19 cellular contexts compared by ENCODE assay signal in genomic region chr1:192527950-192528349, GRCh38. TPM values are rescaled to one million over a fixed set of nuclear protein-coding genes. Genes with fewer than 3 reads are reported as not detected.
DNase-seq lines count a peak whose midpoint lies in the region; ATAC-seq and TF ChIP-seq lines count a peak whose summit lies in the region.
"Had no signal": no experiment of that assay in that cellular context is flagged by ENCODE, and none has a peak within 500 bp of the region (broad histone marks: within the 10 kb centered on the region; RNA-seq: fewer than 3 reads in every experiment).

No MANE protein-coding gene starts in this region.

- H3F3A ChIP-seq in smooth muscle cell (ENCODE audit: low read depth): peaks cover 20% of the 10 kb centered on the region

- peak overlapping the region; percentile 96 for H3K27ac ChIP-seq in smooth muscle cell (ENCODE audit: low read depth)
- H3K27ac ChIP-seq: KMS-11 had no signal

- H3K9ac ChIP-seq in smooth muscle cell (ENCODE audit: low read depth): no peak overlapping the region
- H3K9ac ChIP-seq: KMS-11 had no signal

- peaks cover 30% of the 10 kb centered on the region for H3K4me1 Mint-ChIP-seq in activated naive CD4-positive, alpha-beta T cell treated with anti-CD3 and anti-CD28 coated beads, Interleukin-2, amount 10 ng/mL, durations not matched to agents 7 days and 5 days
- H3K4me1 Mint-ChIP-seq: brain had no signal

- peaks cover 27% of the 10 kb centered on the region for H3K4me1 ChIP-seq in smooth muscle cell (ENCODE audit: low read depth)

- H3K27me3 ChIP-seq in smooth muscle cell (ENCODE audit: low read depth): no peaks in the 10 kb centered on the region
- H3K27me3 ChIP-seq: esophagus squamous epithelium had no signal

- no peak for TF ChIP-seq CTCF in smooth muscle cell (IDR thresholded peaks at IDR 0.05; ENCODE audit: borderline replicate concordance, insufficient read depth, poor library complexity, severe bottlenecking)

- ATAC-seq in GM19351 (IDR thresholded peaks at IDR 0.05; ENCODE audit: unreplicated experiment) (peak; percentile 42), HG02623 (IDR thresholded peaks at IDR 0.05; ENCODE audit: unreplicated experiment) (peak; percentile 25), HG03439 (IDR thresholded peaks at IDR 0.05; ENCODE audit: unreplicated experiment) (peak; percentile 60)

- H3K4me3 ChIP-seq in smooth muscle cell: no peak overlapping the region
- H3K4me3 ChIP-seq: esophagus squamous epithelium had no signal

- H3K4me2 ChIP-seq in smooth muscle cell: no peak overlapping the region
- H3K4me2 ChIP-seq: KMS-11 had no signal

- CTCF ChIA-PET in activated naive CD4-positive, alpha-beta T cell treated with anti-CD3 and anti-CD28 coated beads, Interleukin-2, amount 10 ng/mL, durations not matched to agents 7 days and 5 days (lab: Charles Lee): no interaction called here

- no peaks in the 10 kb centered on the region for H4K20me1 ChIP-seq in smooth muscle cell (ENCODE audit: low read depth)

- no peak overlapping the region for H3K4me3 Mint-ChIP-seq in activated naive CD4-positive, alpha-beta T cell treated with anti-CD3 and anti-CD28 coated beads, Interleukin-2, amount 10 ng/mL, durations not matched to agents 7 days and 5 days
- H3K4me3 Mint-ChIP-seq: brain; dendritic cell treated with granulocyte-macrophage colony-stimulating factor and Interleukin-4, amounts not matched to agents 40 ng/mL and 50 ng/mL, for 4 days; nephron had no signal

- H3K27me3 Mint-ChIP-seq in activated naive CD4-positive, alpha-beta T cell treated with anti-CD3 and anti-CD28 coated beads, Interleukin-2, amount 10 ng/mL, durations not matched to agents 7 days and 5 days: peaks cover 6% of the 10 kb centered on the region
- H3K27me3 Mint-ChIP-seq: brain; dendritic cell treated with granulocyte-macrophage colony-stimulating factor and Interleukin-4, amounts not matched to agents 40 ng/mL and 50 ng/mL, for 4 days had no signal

- peaks cover 2% of the 10 kb centered on the region for H3K36me3 Mint-ChIP-seq in activated naive CD4-positive, alpha-beta T cell treated with anti-CD3 and anti-CD28 coated beads, Interleukin-2, amount 10 ng/mL, durations not matched to agents 7 days and 5 days
- H3K36me3 Mint-ChIP-seq: brain had no signal

- H3K79me2 ChIP-seq in smooth muscle cell (ENCODE audit: low read depth): no peaks in the 10 kb centered on the region

- no peaks in the 10 kb centered on the region for H3K9me3 ChIP-seq in smooth muscle cell (replicated peaks; ENCODE audit: low read depth)
- H3K9me3 ChIP-seq: esophagus squamous epithelium had no signal

- no peak overlapping the region for H3K27ac Mint-ChIP-seq in activated naive CD4-positive, alpha-beta T cell treated with anti-CD3 and anti-CD28 coated beads, Interleukin-2, amount 10 ng/mL, durations not matched to agents 7 days and 5 days
- H3K27ac Mint-ChIP-seq: brain; dendritic cell treated with granulocyte-macrophage colony-stimulating factor and Interleukin-4, amounts not matched to agents 40 ng/mL and 50 ng/mL, for 4 days; nephron had no signal

- no peaks in the 10 kb centered on the region for H3K36me3 ChIP-seq in smooth muscle cell (ENCODE audit: low read depth)
- H3K36me3 ChIP-seq: esophagus squamous epithelium had no signal

- peaks cover 7% of the 10 kb centered on the region for H3K9me3 Mint-ChIP-seq in activated naive CD4-positive, alpha-beta T cell treated with anti-CD3 and anti-CD28 coated beads, Interleukin-2, amount 10 ng/mL, durations not matched to agents 7 days and 5 days
- H3K9me3 Mint-ChIP-seq: dendritic cell treated with granulocyte-macrophage colony-stimulating factor and Interleukin-4, amounts not matched to agents 40 ng/mL and 50 ng/mL, for 4 days had no signal

- H2AFZ ChIP-seq in smooth muscle cell (ENCODE audit: low read depth): no peak overlapping the region

- DNase-seq in smooth muscle cell (lab: John Stamatoyannopoulos, UW; ENCODE audit: unreplicated experiment) (no peak), NCI-H1092 (lab: John Stamatoyannopoulos, UW) (no peak), DMS53 (lab: John Stamatoyannopoulos, UW) (no peak)
- no peak for DNase-seq in activated naive CD4-positive, alpha-beta T cell treated with anti-CD3 and anti-CD28 coated beads, Interleukin-2, amount 10 ng/mL, durations not matched to agents 7 days and 5 days
- DNase-seq: activated CD4-positive, alpha-beta T cell treated with anti-CD3 and anti-CD28 coated beads for 4 hours; activated naive CD4-positive, alpha-beta T cell treated with anti-CD3 and anti-CD28 coated beads, Interleukin-2, amount 50 U/mL, for 16 hours; esophagus squamous epithelium; head of caudate nucleus; NCI-H1417; SIG-M5 had no signal

RNA-seq across cellular contexts. Expression of gene RGS1, which starts 47.6 kb away (rescaled TPM):
- 224 and 333 TPM in 2 replicates for total RNA-seq in smooth muscle cell
- 88.7 and 119 TPM in 2 replicates for polyA plus RNA-seq in smooth muscle cell
- total RNA-seq: renal cortical epithelial cell had no signal
- polyA plus RNA-seq: BJ had no signal
